Comparison of ENCODE assay signal across 8 cellular contexts in the genomic region with DNA sequence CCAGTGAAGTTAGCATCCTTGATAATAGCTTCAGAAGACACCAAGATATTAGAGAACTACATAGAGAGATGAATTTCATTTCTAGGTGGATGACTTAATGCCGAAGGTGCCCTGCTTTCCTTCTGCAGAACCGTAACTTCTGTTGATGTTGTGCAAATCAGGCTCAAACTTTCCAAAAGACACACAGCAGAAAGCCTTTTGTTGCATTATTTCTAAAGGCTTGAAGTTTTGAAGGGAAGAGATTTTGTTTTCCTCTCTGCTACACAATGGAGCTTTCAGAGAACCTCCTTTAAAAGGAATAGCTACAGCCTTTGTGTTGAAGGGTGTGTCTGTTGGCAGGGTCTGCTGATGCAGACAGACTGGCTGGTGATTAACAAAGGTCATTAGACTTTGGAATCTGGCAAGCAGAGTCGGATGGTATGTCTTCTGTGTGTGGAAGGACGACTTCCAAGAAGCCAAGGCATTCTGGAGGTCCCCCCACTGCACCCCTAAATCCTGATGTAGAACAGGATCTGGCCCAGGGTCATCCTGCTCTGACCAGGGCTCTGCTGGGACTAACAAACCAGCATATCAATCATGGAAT. TPM values are rescaled to one million over a fixed set of nuclear protein-coding genes. Genes with fewer than 3 reads are reported as not detected.
DNase-seq lines count a peak whose midpoint lies in the region; ATAC-seq, FAIRE-seq and TF ChIP-seq lines count a peak whose summit lies in the region.

No MANE protein-coding gene starts in this region.

- intact Hi-C loops in pancreas (cut with DNase I) = no loop called here

- H3K27ac ChIP-seq in RWPE2 (ENCODE audit: poor library complexity, severe bottlenecking) = peak overlapping the region; percentile 24
- H3K27ac ChIP-seq in pancreas = peak overlapping the region; percentile 35 to 79 (median 55)

- peak; percentile 64 for ATAC-seq in RWPE2 (ENCODE audit: low read depth)
- ATAC-seq in pancreas = peak; percentile 47 to 74 (median 68)
- ATAC-seq in GM19351 (IDR thresholded peaks at IDR 0.05; ENCODE audit: unreplicated experiment) = no peak
- no peak for ATAC-seq in activated naive CD4-positive, alpha-beta T cell treated with anti-CD3 and anti-CD28 coated beads, Interleukin-2, amount 50 U/mL, for 72 hours

- 44 to 49% methylated on average over 4 of the region's 4 CpGs for WGBS in pancreas, 2 donors

- H3K4me3 ChIP-seq in RWPE2 (ENCODE audit: severe bottlenecking) (no peak overlapping the region), pancreas (no peak overlapping the region)

- peaks cover 0 to 10% of the 10 kb centered on the region in 2 donors for H3K36me3 Mint-ChIP-seq in activated naive CD4-positive, alpha-beta T cell treated with anti-CD3 and anti-CD28 coated beads, Interleukin-2, amount 50 U/mL, for 72 hours

- no peak for FAIRE-seq in pancreas (lab: Jason Lieb, UNC)

- no peak overlapping the region for H3K27ac Mint-ChIP-seq in activated naive CD4-positive, alpha-beta T cell treated with anti-CD3 and anti-CD28 coated beads, Interleukin-2, amount 50 U/mL, for 72 hours

- TF ChIP-seq CTCF in RWPE2 (IDR thresholded peaks at IDR 0.05; ENCODE audit: poor library complexity, severe bottlenecking) (no peak), pancreas (IDR thresholded peaks at IDR 0.05) (no peak)

- peaks cover 19% of the 10 kb centered on the region in 2 donors for H3K9me3 Mint-ChIP-seq in activated naive CD4-positive, alpha-beta T cell treated with anti-CD3 and anti-CD28 coated beads, Interleukin-2, amount 50 U/mL, for 72 hours

- no peaks in the 10 kb centered on the region for H3K9me3 ChIP-seq in RWPE2 (ENCODE audit: severe bottlenecking)
- no peaks in the 10 kb centered on the region for H3K9me3 ChIP-seq in pancreas

- H3K36me3 ChIP-seq in RWPE2 (ENCODE audit: low read depth) (peaks cover 41% of the 10 kb centered on the region), pancreas (no peaks in the 10 kb centered on the region)

- peaks cover 46% of the 10 kb centered on the region for H3K4me1 ChIP-seq in RWPE2 (ENCODE audit: insufficient read depth, poor library complexity, severe bottlenecking)
- peaks cover 0 to 18% (median 5%) of the 10 kb centered on the region in 3 donors for H3K4me1 ChIP-seq in pancreas

- no peaks in the 10 kb centered on the region for H3K27me3 ChIP-seq in RWPE2 (ENCODE audit: insufficient read depth, poor library complexity, severe bottlenecking)
- no peaks in the 10 kb centered on the region for H3K27me3 ChIP-seq in pancreas

- DNase-seq in DMS79 treated with DMSO at 0.1 percent for 48 hours (lab: John Stamatoyannopoulos, UW) (peak; percentile 15), RWPE2 (ENCODE audit: low spot score) (no peak), glomerular visceral epithelial cell (ENCODE audit: extremely low spot score) (peak; percentile 47), pancreas (no peak), SIG-M5 treated with dmso at 0.1 percent for 504 hours (lab: John Stamatoyannopoulos, UW; ENCODE audit: unreplicated experiment) (no peak)
- no peak for DNase-seq in central memory CD4-positive, alpha-beta T cell
- no peak for DNase-seq in activated naive CD4-positive, alpha-beta T cell treated with anti-CD3 and anti-CD28 coated beads, Interleukin-2, amount 50 U/mL, for 72 hours (ENCODE audit: low spot score in 2 of 2)

RNA-seq across cellular contexts. Expression of a gene that starts 57.8 kb away (rescaled TPM):
- total RNA-seq in pancreas = 10 to 100 TPM in 1 of 6 donors, 1 to 10 TPM in 5; 3.2 to 12.6 (median 4.9) TPM
- polyA plus RNA-seq in pancreas = 1 to 10 TPM; 1.6 to 1.7 TPM
- under 1 TPM; 0.20 to 0.41 TPM for total RNA-seq in activated naive CD4-positive, alpha-beta T cell treated with anti-CD3 and anti-CD28 coated beads, Interleukin-2, amount 50 U/mL, for 72 hours

Comparison
In these comparisons a context has a peak if more than half of its experiments do, and no peak if none do; other contexts are left out.
1. DNase-seq: peak in DMS79 treated with DMSO at 0.1 percent for 48 hours (single experiment) and glomerular visceral epithelial cell (single experiment); none in RWPE2 (single experiment), pancreas (0 of 6), SIG-M5 treated with dmso at 0.1 percent for 504 hours (single experiment), central memory CD4-positive, alpha-beta T cell (single experiment) and activated naive CD4-positive, alpha-beta T cell treated with anti-CD3 and anti-CD28 coated beads, Interleukin-2, amount 50 U/mL, for 72 hours (0 of 2).
2. ATAC-seq: peak in RWPE2 (single experiment) and pancreas (4 of 4); none in GM19351 (single experiment) and activated naive CD4-positive, alpha-beta T cell treated with anti-CD3 and anti-CD28 coated beads, Interleukin-2, amount 50 U/mL, for 72 hours (0 of 2).